19 cellular contexts compared by ENCODE assay signal in genomic region chr2:101278925-101279324, GRCh38.
"Had no signal": no experiment of that assay in that cellular context is flagged by ENCODE, and none has a peak within 500 bp of the region (broad histone marks: within the 10 kb centered on the region; RNA-seq: fewer than 3 reads in every experiment).

No MANE protein-coding gene starts in this region.

- H3K4me2 ChIP-seq: smooth muscle cell had no signal

- H3K9me3 ChIP-seq: esophagus muscularis mucosa, gastroesophageal sphincter, heart left ventricle, thyroid gland had no signal

- H3K27ac ChIP-seq: esophagus muscularis mucosa, gastroesophageal sphincter, heart left ventricle, parathyroid adenoma, thyroid gland had no signal

- H3K9ac ChIP-seq: parathyroid adenoma had no signal

- DNase-seq: activated CD4-positive, alpha-beta T cell treated with anti-CD3 and anti-CD28 coated beads, Interleukin-2, amount 50 U/mL, for 1 hour; activated effector memory CD4-positive, alpha-beta T cell treated with anti-CD3 and anti-CD28 coated beads, Interleukin-2, amount 50 U/mL, for 16 hours; activated T-cell treated with anti-CD3 and anti-CD28 coated beads, Interleukin-2, amount 50 U/mL, for 48 hours; amygdala; dermis blood vessel endothelial cell; effector memory CD4-positive, alpha-beta T cell; heart left ventricle; kidney glomerular epithelial cell; left ventricle myocardium superior; stimulated activated CD4-positive, alpha-beta T cell treated with anti-CD3 and anti-CD28 coated beads, Interleukin-4, amount 100 ng/mL, for 24 hours; stimulated activated naive CD4-positive, alpha-beta T cell treated with Interleukin-2 at 50 U/mL for 16 hours; T1000; thyroid gland had no signal

- H3K27me3 ChIP-seq: esophagus muscularis mucosa, gastroesophageal sphincter, heart left ventricle, thyroid gland had no signal

- H3K27ac Mint-ChIP-seq: activated naive CD4-positive, alpha-beta T cell treated with anti-CD3 and anti-CD28 coated beads, Interleukin-2, amount 50 U/mL, for 72 hours had no signal

- H3K4me3 ChIP-seq: esophagus muscularis mucosa, gastroesophageal sphincter, heart left ventricle, smooth muscle cell, thyroid gland had no signal

- ATAC-seq: activated naive CD4-positive, alpha-beta T cell treated with anti-CD3 and anti-CD28 coated beads, Interleukin-2, amount 50 U/mL, for 72 hours; gastroesophageal sphincter; heart left ventricle; left ventricle myocardium superior; sciatic nerve had no signal

- H2AFZ ChIP-seq: parathyroid adenoma had no signal

- H3K9me3 Mint-ChIP-seq: activated naive CD4-positive, alpha-beta T cell treated with anti-CD3 and anti-CD28 coated beads, Interleukin-2, amount 50 U/mL, for 72 hours had no signal

- H3K4me1 ChIP-seq: gastroesophageal sphincter, parathyroid adenoma, thyroid gland had no signal
